Comparison of ENCODE assay signal across 8 cellular contexts in genomic region chr3:140128217-140129137, GRCh38.
DNase-seq lines count a peak whose midpoint lies in the region; ATAC-seq and TF ChIP-seq lines count a peak whose summit lies in the region.

No MANE protein-coding gene starts in this region.

- peak; percentile 26 for DNase-seq in SIG-M5 treated with dmso at 0.1 percent for 504 hours (lab: John Stamatoyannopoulos, UW; ENCODE audit: unreplicated experiment)
- DNase-seq in SIG-M5 (lab: John Stamatoyannopoulos, UW), result no peak
- DNase-seq in HEK293T (ENCODE audit: extremely low spot score), result peak; percentile 54
- DNase-seq in NCI-H526 treated with DMSO at 0.1 percent for 48 hours (lab: John Stamatoyannopoulos, UW), result peak; percentile 96
- peak; percentile 64 for DNase-seq in ecto neural progenitor cell (ENCODE audit: low spot score)
- peak; percentile 67 for DNase-seq in neural progenitor cell (ENCODE audit: low spot score)
- no peak for DNase-seq in NCI-H2029 (lab: John Stamatoyannopoulos, UW)
- DNase-seq in activated CD8-positive, alpha-beta memory T cell treated with anti-CD3 and anti-CD28 coated beads, Interleukin-2, amount 10 ng/mL, durations not matched to agents 7 days and 5 days, result no peak

- TF ChIP-seq CTCF in neural progenitor cell (IDR thresholded peaks at IDR 0.05), result peak; percentile 70

- no peaks in the 10 kb centered on the region for H3K27me3 ChIP-seq in neural progenitor cell

- no peaks in the 10 kb centered on the region for H3K9me3 Mint-ChIP-seq in neural progenitor cell
- no peaks in the 10 kb centered on the region for H3K9me3 Mint-ChIP-seq in activated CD8-positive, alpha-beta memory T cell treated with anti-CD3 and anti-CD28 coated beads, Interleukin-2, amount 10 ng/mL, durations not matched to agents 7 days and 5 days (ENCODE audit: low read depth)

- no peaks in the 10 kb centered on the region for H3K79me2 ChIP-seq in neural progenitor cell (ENCODE audit: low read depth)

- no peak overlapping the region for H3K4me3 Mint-ChIP-seq in neural progenitor cell
- H3K4me3 Mint-ChIP-seq in activated CD8-positive, alpha-beta memory T cell treated with anti-CD3 and anti-CD28 coated beads, Interleukin-2, amount 10 ng/mL, durations not matched to agents 7 days and 5 days, result no peak overlapping the region

- no peaks in the 10 kb centered on the region for H3F3A ChIP-seq in neural progenitor cell (ENCODE audit: low read depth)

- no peaks in the 10 kb centered on the region for H3K36me3 Mint-ChIP-seq in neural progenitor cell
- H3K36me3 Mint-ChIP-seq in activated CD8-positive, alpha-beta memory T cell treated with anti-CD3 and anti-CD28 coated beads, Interleukin-2, amount 10 ng/mL, durations not matched to agents 7 days and 5 days, result no peaks in the 10 kb centered on the region

- CTCF ChIA-PET in HEK293T (lab: Yijun Ruan, JAX), result interaction anchor here (0.6 to 2.0 kb wide), 6 partner anchors 9 to 599 kb away, joined by 3 to 8 read pairs (median 3); no protein-coding TSS in a partner anchor
- CTCF ChIA-PET in activated CD8-positive, alpha-beta memory T cell treated with anti-CD3 and anti-CD28 coated beads, Interleukin-2, amount 10 ng/mL, durations not matched to agents 7 days and 5 days (lab: Charles Lee), result no interaction called here

- no peaks in the 10 kb centered on the region for H3K9me3 ChIP-seq in neural progenitor cell (ENCODE audit: low read depth)

- no peak overlapping the region for H2AFZ ChIP-seq in neural progenitor cell (replicated peaks)

- H3K4me2 ChIP-seq in neural progenitor cell, result no peak overlapping the region

- no peaks in the 10 kb centered on the region for H3K4me1 ChIP-seq in neural progenitor cell

- no peaks in the 10 kb centered on the region for H3K36me3 ChIP-seq in neural progenitor cell

- H3K27me3 Mint-ChIP-seq in neural progenitor cell (ENCODE audit: insufficient read depth, low read depth), result no peaks in the 10 kb centered on the region
- H3K27me3 Mint-ChIP-seq in activated CD8-positive, alpha-beta memory T cell treated with anti-CD3 and anti-CD28 coated beads, Interleukin-2, amount 10 ng/mL, durations not matched to agents 7 days and 5 days, result no peaks in the 10 kb centered on the region

- no peak overlapping the region for H3K27ac ChIP-seq in neural progenitor cell

- H3K9ac ChIP-seq in neural progenitor cell, result no peak overlapping the region

- no peak overlapping the region for H3K4me3 ChIP-seq in neural progenitor cell

- no peak overlapping the region for H3K27ac Mint-ChIP-seq in neural progenitor cell
- no peak overlapping the region for H3K27ac Mint-ChIP-seq in activated CD8-positive, alpha-beta memory T cell treated with anti-CD3 and anti-CD28 coated beads, Interleukin-2, amount 10 ng/mL, durations not matched to agents 7 days and 5 days

- H4K20me1 ChIP-seq in neural progenitor cell (ENCODE audit: low read depth), result no peaks in the 10 kb centered on the region

- ATAC-seq in activated CD8-positive, alpha-beta memory T cell treated with anti-CD3 and anti-CD28 coated beads, Interleukin-2, amount 10 ng/mL, durations not matched to agents 7 days and 5 days, result no peak

- peaks cover 13% of the 10 kb centered on the region for H3K4me1 Mint-ChIP-seq in neural progenitor cell
- H3K4me1 Mint-ChIP-seq in activated CD8-positive, alpha-beta memory T cell treated with anti-CD3 and anti-CD28 coated beads, Interleukin-2, amount 10 ng/mL, durations not matched to agents 7 days and 5 days, result no peaks in the 10 kb centered on the region

- POLR2A ChIA-PET in HEK293T (lab: Yijun Ruan, JAX), result no interaction called here

TF ChIP-seq in HEK293T, 16 proteins besides CTCF, POLR2A, EP300 and RAD21:
- TF ChIP-seq ARNT (IDR thresholded peaks at IDR 0.05), result no peak
- no peak for TF ChIP-seq CTBP1 (IDR thresholded peaks at IDR 0.05; ENCODE audit: borderline replicate concordance)
- no peak for TF ChIP-seq SP1 (IDR thresholded peaks at IDR 0.05)
- no peak for TF ChIP-seq FOXK2 (IDR thresholded peaks at IDR 0.05)
- no peak for TF ChIP-seq LEF1 (IDR thresholded peaks at IDR 0.05; ENCODE audit: borderline replicate concordance)

Comparison
In these comparisons a context has a peak if more than half of its experiments do, and no peak if none do; other contexts are left out.
1. DNase-seq: peak in SIG-M5 treated with dmso at 0.1 percent for 504 hours (single experiment), HEK293T (single experiment), NCI-H526 treated with DMSO at 0.1 percent for 48 hours (single experiment), ecto neural progenitor cell (single experiment) and neural progenitor cell (single experiment); none in SIG-M5 (single experiment), NCI-H2029 (single experiment) and activated CD8-positive, alpha-beta memory T cell treated with anti-CD3 and anti-CD28 coated beads, Interleukin-2, amount 10 ng/mL, durations not matched to agents 7 days and 5 days (single experiment).